Comparison of ENCODE assay signal across 14 cellular contexts in genomic region chr6:26218824-26219223, GRCh38.
A peak's percentile ranks its signal among the peaks of the same experiment; 100 is the strongest.
DNase-seq lines count a peak whose midpoint lies in the region; ATAC-seq and TF ChIP-seq lines count a peak whose summit lies in the region.
"Had no signal": no experiment of that assay in that cellular context is flagged by ENCODE, and none has a peak within 500 bp of the region (broad histone marks: within the 10 kb centered on the region; RNA-seq: fewer than 3 reads in every experiment).

No MANE protein-coding gene starts in this region.

- H3K27ac ChIP-seq in SK-N-SH (ENCODE audit: low read depth in 2 of 2, low read length in 1 of 2) (peak overlapping the region; percentile 92 to 98), VCaP (peak overlapping the region; percentile 93; the same call in 1 of the 2 replicates), neural progenitor cell (no peak overlapping the region)
- H3K27ac ChIP-seq: A549 had no signal

- no peak for TF ChIP-seq EP300 in SK-N-SH (IDR thresholded peaks at IDR 0.05; ENCODE audit: borderline replicate concordance in 1 of 2, low read depth in 1 of 2, low read length in 1 of 2)

- no peak overlapping the region for H3K4me3 Mint-ChIP-seq in neural progenitor cell
- H3K4me3 Mint-ChIP-seq: activated CD8-positive, alpha-beta memory T cell treated with anti-CD3 and anti-CD28 coated beads, Interleukin-2, amount 10 ng/mL, durations not matched to agents 7 days and 5 days had no signal

- H3K9ac ChIP-seq in SK-N-SH (no peak overlapping the region), neural progenitor cell (no peak overlapping the region)

- POLR2A ChIA-PET in SK-N-SH (lab: Yijun Ruan, JAX): interaction anchor here (0.6 to 1.3 kb wide), 10 partner anchors 13 to 1591 kb away, joined by 3 to 8 read pairs (median 4); a partner anchor contains a TSS

- H4K20me1 ChIP-seq in SK-N-SH (ENCODE audit: insufficient read depth) (no peaks in the 10 kb centered on the region; the same call in 1 of the 2 replicates), neural progenitor cell (ENCODE audit: low read depth) (peaks cover 10% of the 10 kb centered on the region)

- CTCF ChIA-PET in SK-N-SH (lab: Yijun Ruan, JAX): no interaction called here

- peaks cover 2% of the 10 kb centered on the region for H3K9me3 Mint-ChIP-seq in neural progenitor cell

- H3K36me3 ChIP-seq in SK-N-SH (replicated peaks in 1 of 2; ENCODE audit: control insufficient read depth in 1 of 2, insufficient read depth in 2 of 2, low read length in 1 of 2): no peaks in the 10 kb centered on the region
- H3K36me3 ChIP-seq in neural progenitor cell: no peaks in the 10 kb centered on the region
- H3K36me3 ChIP-seq: Peyer's patch had no signal

- no peak for DNase-seq in SK-N-SH
- peak; percentile 47 for DNase-seq in NAMALWA (ENCODE audit: low spot score)
- DNase-seq in neural progenitor cell (ENCODE audit: low spot score): no peak
- no peak for DNase-seq in putamen (ENCODE audit: low spot score)
- DNase-seq in NCI-H748 treated with DMSO at 0.1 percent for 48 hours (lab: John Stamatoyannopoulos, UW): no peak
- DNase-seq: activated CD8-positive, alpha-beta memory T cell treated with anti-CD3 and anti-CD28 coated beads, Interleukin-2, amount 10 ng/mL, durations not matched to agents 7 days and 5 days; cerebellar nuclear complex; foreskin melanocyte; NCI-H1048; Peyer's patch had no signal

- H2AFZ ChIP-seq in SK-N-SH (ENCODE audit: low read depth) (no peak overlapping the region), neural progenitor cell (replicated peaks) (no peak overlapping the region)

- H3K4me2 ChIP-seq in SK-N-SH (no peak overlapping the region), neural progenitor cell (peak overlapping the region; percentile 74)
- H3K4me2 ChIP-seq: A549 had no signal

- H3F3A ChIP-seq in SK-N-SH (replicated peaks; ENCODE audit: insufficient read depth) (peaks cover 52% of the 10 kb centered on the region), neural progenitor cell (ENCODE audit: low read depth) (peaks cover 79% of the 10 kb centered on the region)

- peaks cover 36% of the 10 kb centered on the region for H3K4me1 Mint-ChIP-seq in neural progenitor cell

- no peaks in the 10 kb centered on the region for H3K36me3 Mint-ChIP-seq in neural progenitor cell
- H3K36me3 Mint-ChIP-seq: activated CD8-positive, alpha-beta memory T cell treated with anti-CD3 and anti-CD28 coated beads, Interleukin-2, amount 10 ng/mL, durations not matched to agents 7 days and 5 days had no signal

- WGBS in SK-N-SH (ENCODE audit: low lambda C conversion rate): 100% methylated on average over 1 of the region's 2 CpGs

- H3K9me2 ChIP-seq in SK-N-SH: no peaks in the 10 kb centered on the region

- no peaks in the 10 kb centered on the region for H3K9me3 ChIP-seq in SK-N-SH
- H3K9me3 ChIP-seq in neural progenitor cell (ENCODE audit: low read depth): no peaks in the 10 kb centered on the region
- H3K9me3 ChIP-seq: A549, Peyer's patch had no signal

- TF ChIP-seq CTCF in SK-N-SH (IDR thresholded peaks at IDR 0.05) (no peak), VCaP (conservative IDR thresholded peaks at IDR 0.05) (no peak), neural progenitor cell (IDR thresholded peaks at IDR 0.05) (no peak)

- no peak overlapping the region for H3K4me3 ChIP-seq in SK-N-SH (ENCODE audit: low read depth in 2 of 2, low read length in 1 of 2)
- H3K4me3 ChIP-seq in neural progenitor cell: no peak overlapping the region
- H3K4me3 ChIP-seq: A549 had no signal

- no peak for TF ChIP-seq RAD21 in SK-N-SH (IDR thresholded peaks at IDR 0.05; ENCODE audit: low read length)

- H3K27me3 ChIP-seq in SK-N-SH (ENCODE audit: insufficient read depth): no peaks in the 10 kb centered on the region
- no peaks in the 10 kb centered on the region for H3K27me3 ChIP-seq in neural progenitor cell
- H3K27me3 ChIP-seq: Peyer's patch had no signal

- H3K79me2 ChIP-seq in SK-N-SH (ENCODE audit: insufficient read depth): no peaks in the 10 kb centered on the region
- peaks cover 10% of the 10 kb centered on the region for H3K79me2 ChIP-seq in neural progenitor cell (ENCODE audit: low read depth)

- H3K27me3 Mint-ChIP-seq in neural progenitor cell (ENCODE audit: insufficient read depth, low read depth): no peaks in the 10 kb centered on the region
- H3K27me3 Mint-ChIP-seq: activated CD8-positive, alpha-beta memory T cell treated with anti-CD3 and anti-CD28 coated beads, Interleukin-2, amount 10 ng/mL, durations not matched to agents 7 days and 5 days had no signal

- no peak for ATAC-seq in SK-N-SH treated with all-trans-retinoic acid at 6 μM for 48 hours
- no peak for ATAC-seq in HG02588 (IDR thresholded peaks at IDR 0.05; ENCODE audit: unreplicated experiment)
- ATAC-seq: A549; activated CD8-positive, alpha-beta memory T cell treated with anti-CD3 and anti-CD28 coated beads, Interleukin-2, amount 10 ng/mL, durations not matched to agents 7 days and 5 days had no signal

- H3K4me1 ChIP-seq in SK-N-SH (ENCODE audit: control insufficient read depth in 1 of 2, insufficient read depth in 2 of 2, low read depth in 1 of 2, low read length in 1 of 2) (peaks cover 3 to 7% of the 10 kb centered on the region in 2 experiments; a peak in 2 of 4 replicates), neural progenitor cell (peaks cover 24% of the 10 kb centered on the region)

- H3K27ac Mint-ChIP-seq in neural progenitor cell: peak overlapping the region; percentile 92

TF ChIP-seq in SK-N-SH, 30 proteins besides CTCF, POLR2A, EP300 and RAD21:
- peak; percentile 41 for TF ChIP-seq GATA2 (CRISPR knock-in tag; IDR thresholded peaks at IDR 0.05)
- TF ChIP-seq MXI1 (IDR thresholded peaks at IDR 0.05; ENCODE audit: low read depth, low read length): no peak
- TF ChIP-seq, protein P1, sequence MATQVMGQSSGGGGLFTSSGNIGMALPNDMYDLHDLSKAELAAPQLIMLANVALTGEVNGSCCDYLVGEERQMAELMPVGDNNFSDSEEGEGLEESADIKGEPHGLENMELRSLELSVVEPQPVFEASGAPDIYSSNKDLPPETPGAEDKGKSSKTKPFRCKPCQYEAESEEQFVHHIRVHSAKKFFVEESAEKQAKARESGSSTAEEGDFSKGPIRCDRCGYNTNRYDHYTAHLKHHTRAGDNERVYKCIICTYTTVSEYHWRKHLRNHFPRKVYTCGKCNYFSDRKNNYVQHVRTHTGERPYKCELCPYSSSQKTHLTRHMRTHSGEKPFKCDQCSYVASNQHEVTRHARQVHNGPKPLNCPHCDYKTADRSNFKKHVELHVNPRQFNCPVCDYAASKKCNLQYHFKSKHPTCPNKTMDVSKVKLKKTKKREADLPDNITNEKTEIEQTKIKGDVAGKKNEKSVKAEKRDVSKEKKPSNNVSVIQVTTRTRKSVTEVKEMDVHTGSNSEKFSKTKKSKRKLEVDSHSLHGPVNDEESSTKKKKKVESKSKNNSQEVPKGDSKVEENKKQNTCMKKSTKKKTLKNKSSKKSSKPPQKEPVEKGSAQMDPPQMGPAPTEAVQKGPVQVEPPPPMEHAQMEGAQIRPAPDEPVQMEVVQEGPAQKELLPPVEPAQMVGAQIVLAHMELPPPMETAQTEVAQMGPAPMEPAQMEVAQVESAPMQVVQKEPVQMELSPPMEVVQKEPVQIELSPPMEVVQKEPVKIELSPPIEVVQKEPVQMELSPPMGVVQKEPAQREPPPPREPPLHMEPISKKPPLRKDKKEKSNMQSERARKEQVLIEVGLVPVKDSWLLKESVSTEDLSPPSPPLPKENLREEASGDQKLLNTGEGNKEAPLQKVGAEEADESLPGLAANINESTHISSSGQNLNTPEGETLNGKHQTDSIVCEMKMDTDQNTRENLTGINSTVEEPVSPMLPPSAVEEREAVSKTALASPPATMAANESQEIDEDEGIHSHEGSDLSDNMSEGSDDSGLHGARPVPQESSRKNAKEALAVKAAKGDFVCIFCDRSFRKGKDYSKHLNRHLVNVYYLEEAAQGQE (IDR thresholded peaks at IDR 0.05; ENCODE audit: low read depth, low read length): no peak

TF ChIP-seq in SK-N-SH treated with all-trans-retinoic acid at 6 μM for 48 hours, 23 proteins besides CTCF, POLR2A, EP300 and RAD21:
- no peak for TF ChIP-seq RARB (CRISPR knock-in tag; IDR thresholded peaks at IDR 0.05)
- no peak for TF ChIP-seq TCF4 (CRISPR knock-in tag; IDR thresholded peaks at IDR 0.05; ENCODE audit: borderline replicate concordance)
- TF ChIP-seq CSDC2 (CRISPR knock-in tag; IDR thresholded peaks at IDR 0.05): no peak
- no peak for TF ChIP-seq BACH2 (CRISPR knock-in tag; IDR thresholded peaks at IDR 0.05; ENCODE audit: borderline replicate concordance)
- no peak for TF ChIP-seq ZC3H10 (CRISPR knock-in tag; IDR thresholded peaks at IDR 0.05)
- no peak for TF ChIP-seq ZNF70 (CRISPR knock-in tag; IDR thresholded peaks at IDR 0.05)
